In genomic region chrX:78595901-78596502, GRCh38 we compare ENCODE assay signal across 11 cellular contexts.
A peak's percentile ranks its signal among the peaks of the same experiment; 100 is the strongest.
DNase-seq lines count a peak whose midpoint lies in the region; TF ChIP-seq lines count a peak whose summit lies in the region.
"Had no signal": no experiment of that assay in that cellular context is flagged by ENCODE, and none has a peak within 500 bp of the region (broad histone marks: within the 10 kb centered on the region; RNA-seq: fewer than 3 reads in every experiment).

No MANE protein-coding gene starts in this region.

- H3K4me3 ChIP-seq in breast epithelium (no peak overlapping the region), OCI-LY7 (ENCODE audit: low read depth, low read length, poor library complexity, severe bottlenecking) (no peak overlapping the region), fibroblast of mammary gland (ENCODE audit: control insufficient read depth, low read depth, low read length) (no peak overlapping the region), testis (no peak overlapping the region), lower leg skin (ENCODE audit: low read depth, poor library complexity, severe bottlenecking) (no peak overlapping the region)
- H3K4me3 ChIP-seq: BLaER1 had no signal

- peaks cover 0 to 7% of the 10 kb centered on the region in 2 donors for H3K27me3 ChIP-seq in breast epithelium
- no peaks in the 10 kb centered on the region for H3K27me3 ChIP-seq in testis

- H3K79me2 ChIP-seq in OCI-LY7 (ENCODE audit: insufficient read depth, low read depth, low read length): no peaks in the 10 kb centered on the region

- H3K27ac Mint-ChIP-seq in MCF 10A (ENCODE audit: low read depth, unreplicated experiment): no peak overlapping the region
- H3K27ac Mint-ChIP-seq: immature natural killer cell had no signal

- no peak for TF ChIP-seq POLR2A in breast epithelium (IDR thresholded peaks at IDR 0.05)
- no peak for TF ChIP-seq POLR2A in testis (IDR thresholded peaks at IDR 0.05)
- TF ChIP-seq POLR2A in lower leg skin (IDR thresholded peaks at IDR 0.05): no peak

- no peak overlapping the region for H3K27ac ChIP-seq in breast epithelium
- H3K27ac ChIP-seq in OCI-LY7 (ENCODE audit: low read depth, low read length, poor library complexity, severe bottlenecking): no peak overlapping the region
- no peak overlapping the region for H3K27ac ChIP-seq in testis
- H3K27ac ChIP-seq: BLaER1 had no signal

- no peaks in the 10 kb centered on the region for H3K27me3 Mint-ChIP-seq in MCF 10A (ENCODE audit: insufficient read depth, unreplicated experiment)

- H3K36me3 ChIP-seq in breast epithelium (no peaks in the 10 kb centered on the region), OCI-LY7 (ENCODE audit: insufficient read depth, low read length) (no peaks in the 10 kb centered on the region), testis (ENCODE audit: low read depth, missing control alignments) (no peaks in the 10 kb centered on the region)
- H3K36me3 ChIP-seq: BLaER1 had no signal

- H3K4me1 ChIP-seq in breast epithelium (no peaks in the 10 kb centered on the region), OCI-LY7 (ENCODE audit: insufficient read depth, low read length, poor library complexity, severe bottlenecking) (no peaks in the 10 kb centered on the region), testis (no peaks in the 10 kb centered on the region)
- H3K4me1 ChIP-seq: BLaER1 had no signal

- no peaks in the 10 kb centered on the region for H3K4me1 Mint-ChIP-seq in MCF 10A (ENCODE audit: insufficient read depth, unreplicated experiment)

- DNase-seq in MCF 10A (ENCODE audit: unreplicated experiment) (peak; percentile 4), breast epithelium (ENCODE audit: low spot score in 2 of 2) (no peak), OCI-LY7 (ENCODE audit: low spot score) (peak; percentile 13), fibroblast of mammary gland (ENCODE audit: low read depth) (peak; percentile 52), testis (peak; percentile 15), lower leg skin (ENCODE audit: low spot score in 2 of 2) (no peak), epidermal melanocyte (ENCODE audit: insufficient read length, low spot score) (no peak), HK-2 (ENCODE audit: unreplicated experiment) (no peak)
- DNase-seq: NCI-H1930 had no signal

- no peak overlapping the region for H2AFZ ChIP-seq in OCI-LY7 (ENCODE audit: low read length)

- no peak overlapping the region for H3K4me3 Mint-ChIP-seq in MCF 10A (ENCODE audit: unreplicated experiment)
- H3K4me3 Mint-ChIP-seq: immature natural killer cell had no signal

- peaks cover 40% of the 10 kb centered on the region for H3K9me3 Mint-ChIP-seq in MCF 10A (ENCODE audit: unreplicated experiment)

- POLR2A ChIA-PET in MCF 10A (lab: Yijun Ruan, JAX) (no interaction called here), OCI-LY7 (lab: Charles Lee) (interaction anchor here (1.1 kb wide), 1 partner anchor 15 kb away, joined by 5 read pairs; no protein-coding TSS in a partner anchor)

- WGBS in testis, 2 donors: 54 to 60% methylated on average over 1 to 3 of the region's 3 CpGs
- 52 to 61% methylated on average over 3 of the region's 3 CpGs for WGBS in lower leg skin, 2 donors

- BruUV-seq in MCF 10A (replicated peaks; lab: Mats Ljungman, UMichigan): no TSS peak
- BruUV-seq in OCI-LY7 (replicated peaks; lab: Mats Ljungman, UMichigan): no TSS peak

- no peak overlapping the region for H3K4me2 ChIP-seq in OCI-LY7 (ENCODE audit: low read length)
- H3K4me2 ChIP-seq: BLaER1 had no signal

- intact Hi-C loops in MCF 10A (cut with micrococcal nuclease) (no loop called here), breast epithelium (cut with DNase I; ENCODE audit: low total_unique reads) (no loop called here), OCI-LY7 (cut with micrococcal nuclease; ENCODE audit: unreplicated experiment) (loop anchor here (2.0 to 5.0 kb wide), 2 partner anchors 486 to 675 kb away; no protein-coding TSS in a partner anchor), testis (cut with DNase I; ENCODE audit: low total_unique reads) (no loop called here), lower leg skin (cut with DNase I; ENCODE audit: low total_unique reads) (no loop called here)

- H4K20me1 ChIP-seq in OCI-LY7 (ENCODE audit: insufficient read depth, low read length): no peaks in the 10 kb centered on the region
- H4K20me1 ChIP-seq: BLaER1 had no signal

- no peaks in the 10 kb centered on the region for H3K9me2 ChIP-seq in OCI-LY7 (ENCODE audit: insufficient read depth, low read length)

- TF ChIP-seq CTCF in MCF 10A (IDR thresholded peaks at IDR 0.05; ENCODE audit: unreplicated experiment) (no peak), breast epithelium (IDR thresholded peaks at IDR 0.05) (no peak), OCI-LY7 (conservative IDR thresholded peaks at IDR 0.05; ENCODE audit: low read length) (peak; percentile 67), fibroblast of mammary gland (conservative IDR thresholded peaks at IDR 0.05; ENCODE audit: control insufficient read depth, insufficient read depth, low read depth, low read length) (peak; percentile 39), testis (IDR thresholded peaks at IDR 0.05) (no peak), lower leg skin (IDR thresholded peaks at IDR 0.05) (no peak)

- no peaks in the 10 kb centered on the region for H3K36me3 Mint-ChIP-seq in MCF 10A (ENCODE audit: insufficient read depth, unreplicated experiment)

- CTCF ChIA-PET in MCF 10A (lab: Yijun Ruan, JAX): interaction anchor here (0.7 to 1.8 kb wide), 3 partner anchors 290 to 1640 kb away, joined by 3 to 8 read pairs (median 3); no protein-coding TSS in a partner anchor
- CTCF ChIA-PET in OCI-LY7 (lab: Charles Lee; ENCODE audit: unreplicated experiment): no interaction called here

- H3K9me3 ChIP-seq in breast epithelium (peaks cover 0 to 25% of the 10 kb centered on the region in 2 donors), OCI-LY7 (ENCODE audit: low read length) (no peaks in the 10 kb centered on the region), testis (no peaks in the 10 kb centered on the region)

Comparison
In these comparisons a context has a peak if more than half of its experiments do, and no peak if none do; other contexts are left out.
1. DNase-seq: peak in MCF 10A (single experiment), OCI-LY7 (single experiment), fibroblast of mammary gland (single experiment) and testis (single experiment); none in breast epithelium (0 of 2), lower leg skin (0 of 2), epidermal melanocyte (single experiment) and HK-2 (single experiment).
2. CTCF ChIP-seq: peak in OCI-LY7 (single experiment) and fibroblast of mammary gland (single experiment); none in MCF 10A (single experiment), breast epithelium (0 of 3), testis (0 of 3) and lower leg skin (0 of 3).